Comparison of ENCODE assay signal across 29 cellular contexts in genomic region chr1:2510366-2511155, GRCh38. TPM values are rescaled to one million over a fixed set of nuclear protein-coding genes. Genes with fewer than 3 reads are reported as not detected.
"Had no signal": no experiment of that assay in that cellular context is flagged by ENCODE, and none has a peak within 500 bp of the region (broad histone marks: within the 10 kb centered on the region; RNA-seq: fewer than 3 reads in every experiment).

No MANE protein-coding gene starts in this region.

- DNase-seq: activated CD4-positive, alpha-beta memory T cell treated with anti-CD3 and anti-CD28 coated beads, Interleukin-2, amount 10 ng/mL, durations not matched to agents 7 days and 5 days; activated CD4-positive, alpha-beta T cell treated with anti-CD3 and anti-CD28 coated beads for 1 hour; activated CD4-positive, alpha-beta T cell treated with anti-CD3 and anti-CD28 coated beads for 36 hours; activated CD4-positive, alpha-beta T cell treated with anti-CD3 and anti-CD28 coated beads for 48 hours; activated CD4-positive, alpha-beta T cell treated with anti-CD3 and anti-CD28 coated beads, Interleukin-2, amount 10 ng/mL, durations not matched to agents 7 days and 5 days; activated CD4-positive, alpha-beta T cell treated with anti-CD3 and anti-CD28 coated beads, Interleukin-2, amount 50 U/mL, for 48 hours; activated CD4-positive, CD25-positive, alpha-beta regulatory T cell; activated CD8-positive, alpha-beta memory T cell treated with anti-CD3 and anti-CD28 coated beads for 24 hours; activated CD8-positive, alpha-beta memory T cell treated with anti-CD3 and anti-CD28 coated beads, Interleukin-2, amount 10 ng/mL, durations not matched to agents 7 days and 5 days; activated CD8-positive, alpha-beta memory T cell treated with anti-CD3 and anti-CD28 coated beads, Interleukin-2, amount 50 U/mL, for 48 hours; activated CD8-positive, alpha-beta T cell treated with anti-CD3 and anti-CD28 coated beads, Interleukin-2, amount 10 ng/mL, durations not matched to agents 7 days and 5 days; activated effector memory CD4-positive, alpha-beta T cell treated with Interleukin-2 at 50 U/mL for 16 hours; activated gamma-delta T cell; activated naive CD4-positive, alpha-beta T cell treated with anti-CD3 and anti-CD28 coated beads, Interleukin-2, amount 10 ng/mL, durations not matched to agents 7 days and 5 days; activated naive CD4-positive, alpha-beta T cell treated with Interleukin-2 at 50 U/mL for 16 hours; activated naive CD8-positive, alpha-beta T cell treated with anti-CD3 and anti-CD28 coated beads, Interleukin-2, amount 10 ng/mL, durations not matched to agents 7 days and 5 days; activated naive CD8-positive, alpha-beta T cell treated with anti-CD3 and anti-CD28 coated beads, Interleukin-2, amount 50 U/mL, for 24 hours; activated T-cell treated with anti-CD3 and anti-CD28 coated beads, Interleukin-2, amount 50 U/mL, for 24 hours; activated T-cell treated with anti-CD3 and anti-CD28 coated beads, Interleukin-2, amount 50 U/mL, for 48 hours; amygdala; anterior cingulate cortex; caudate nucleus; cerebellar nuclear complex; T-helper 1 cell; T-helper 2 cell; T-helper 9 cell had no signal

- H3K27ac ChIP-seq: ascending aorta, cardiac muscle cell, VCaP had no signal

- H3K9me3 ChIP-seq: ascending aorta had no signal

- H3K4me1 ChIP-seq: ascending aorta had no signal

- H3K4me3 ChIP-seq: ascending aorta, cardiac muscle cell had no signal

- H3K27me3 ChIP-seq: ascending aorta, cardiac muscle cell had no signal

RNA-seq across cellular contexts. Expression of gene HES5, which starts 19.5 kb away (rescaled TPM):
- polyA plus RNA-seq: cardiac muscle cell had no signal
